In the genomic region with DNA sequence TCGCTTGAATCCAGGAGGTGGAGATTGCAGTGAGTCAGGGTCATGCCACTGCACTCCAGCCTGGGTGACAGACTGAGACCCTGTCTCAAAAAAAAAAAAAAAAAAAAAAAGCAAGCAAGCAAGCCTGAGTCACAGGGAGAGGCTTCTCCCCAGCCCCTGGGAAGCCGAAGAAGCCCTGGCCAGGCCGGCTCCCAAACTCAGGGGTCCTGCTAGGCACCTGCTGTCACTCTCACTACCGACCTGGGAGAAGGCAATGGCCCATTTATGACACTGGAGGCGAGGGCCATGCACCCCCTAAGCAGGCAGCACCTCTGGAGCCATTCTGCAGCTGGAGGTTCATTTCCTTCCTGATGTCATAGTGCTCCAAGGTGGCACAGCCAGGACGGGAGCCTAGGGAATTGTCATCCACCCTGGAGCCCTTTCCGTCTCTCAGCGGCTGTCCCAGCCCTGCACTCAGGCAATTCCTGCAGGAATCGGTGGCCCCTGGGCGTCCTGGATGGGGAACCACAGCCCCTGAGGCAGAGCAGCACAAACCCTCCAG, we compare ENCODE assay signal across 8 cellular contexts. TPM values are rescaled to one million over a fixed set of nuclear protein-coding genes. Genes with fewer than 3 reads are reported as not detected.
A peak's percentile ranks its signal among the peaks of the same experiment; 100 is the strongest.
DNase-seq lines count a peak whose midpoint lies in the region; ATAC-seq, FAIRE-seq and TF ChIP-seq lines count a peak whose summit lies in the region.
"Not testable (repeated sequence)": the region's sequence is repeated elsewhere in the genome, so short reads cannot be mapped to it uniquely, and the experiment has no call there.

No MANE protein-coding gene starts in this region.

- not testable (repeated sequence) for H3K27ac ChIP-seq in A549, psoas muscle
- H3K27ac ChIP-seq in dorsolateral prefrontal cortex = peak overlapping the region in 45 of 59 donors; percentile 12 to 84 (median 73)
- H3K27ac ChIP-seq in heart left ventricle = peak overlapping the region in 2 of 12 donors; percentile 51 to 60

- DNase-seq in A549 (ENCODE audit: low read depth in 1 of 2, low spot score in 1 of 2); WTC11 (ENCODE audit: low spot score); dorsolateral prefrontal cortex; heart left ventricle; left lobe of liver (ENCODE audit: low spot score); mucosa of descending colon; psoas muscle: not testable (repeated sequence)
- peak; percentile 10 for DNase-seq in M059J (ENCODE audit: low read depth)

- CTCF ChIA-PET in A549 (lab: Yijun Ruan, JAX) = not testable (repeated sequence)
- CTCF ChIA-PET in WTC11 (lab: Charles Lee) = interaction anchor here (0.7 kb wide), 1 partner anchor 147 kb away, joined by 5 read pairs; no protein-coding TSS in a partner anchor

- not testable (repeated sequence) for H3K36me3 ChIP-seq in heart left ventricle; mucosa of descending colon (ENCODE audit: low read depth); psoas muscle (ENCODE audit: insufficient read depth in 1 of 2, low read depth in 1 of 2)

- not testable (repeated sequence) for H3K9me3 ChIP-seq in A549, heart left ventricle, mucosa of descending colon, psoas muscle

- FAIRE-seq in A549 (lab: Jason Lieb, UNC) = not testable (repeated sequence)

- not testable (repeated sequence) for H3K27me3 ChIP-seq in dorsolateral prefrontal cortex; heart left ventricle; psoas muscle (ENCODE audit: insufficient read depth in 3 of 3, low read length in 2 of 3)

- not testable (repeated sequence) for H3K4me3 ChIP-seq in A549, heart left ventricle, mucosa of descending colon, psoas muscle
- peak overlapping the region in 4 of 59 donors; percentile 3 to 20 (median 9) for H3K4me3 ChIP-seq in dorsolateral prefrontal cortex

- not testable (repeated sequence) for TF ChIP-seq POLR2A in A549 (IDR thresholded peaks at IDR 0.05; ENCODE audit: low read length); heart left ventricle (IDR thresholded peaks at IDR 0.05)

- not testable (repeated sequence) for H3K27me3 Mint-ChIP-seq in WTC11 (ENCODE audit: low read depth)

- H3K4me3 Mint-ChIP-seq in WTC11 = not testable (repeated sequence)

- not testable (repeated sequence) for H3K4me1 ChIP-seq in A549; heart left ventricle; mucosa of descending colon (ENCODE audit: low read depth); psoas muscle

- POLR2A ChIA-PET in A549 (lab: Yijun Ruan, JAX); WTC11 (lab: Charles Lee): not testable (repeated sequence)

- intact Hi-C loops in dorsolateral prefrontal cortex (cut with DNase I); heart left ventricle (cut with DNase I); mucosa of descending colon (cut with DNase I, micrococcal nuclease); psoas muscle (cut with DNase I): not testable (repeated sequence)

- H3K4me1 Mint-ChIP-seq in WTC11 = not testable (repeated sequence)

- TF ChIP-seq RAD21 in A549 (conservative IDR thresholded peaks at IDR 0.05 in 1 of 2, IDR thresholded peaks at IDR 0.05 in 1 of 2) = not testable (repeated sequence)

- H3K4me2 ChIP-seq in A549 = not testable (repeated sequence)

- peak overlapping the region; percentile 70; the same call in 1 of the 2 replicates for H3K27ac Mint-ChIP-seq in WTC11

- not testable (repeated sequence) for TF ChIP-seq EP300 in A549 (IDR thresholded peaks at IDR 0.05)

- ATAC-seq in A549 = peak; percentile 53 to 71
- peak; percentile 40 for ATAC-seq in WTC11
- peak in 3 of 4 donors; percentile 24 to 37 (median 36) for ATAC-seq in heart left ventricle
- peak; percentile 41 for ATAC-seq in left lobe of liver
- peak; percentile 75 for ATAC-seq in mucosa of descending colon
- peak in 3 of 4 donors; percentile 38 to 62 (median 50) for ATAC-seq in psoas muscle

- not testable (repeated sequence) for TF ChIP-seq CTCF in A549 (IDR thresholded peaks at IDR 0.05); WTC11 (IDR thresholded peaks at IDR 0.05); dorsolateral prefrontal cortex (IDR thresholded peaks at IDR 0.05 in 54 of 56, conservative IDR thresholded peaks at IDR 0.05 in 2 of 56; ENCODE audit: low read depth in 1 of 56, partially characterized antibody in 56 of 56); heart left ventricle (IDR thresholded peaks at IDR 0.05); mucosa of descending colon (IDR thresholded peaks at IDR 0.05); psoas muscle (IDR thresholded peaks at IDR 0.05)

- not testable (repeated sequence) for H3K9me3 Mint-ChIP-seq in WTC11

- 86% methylated on average over 4 of the region's 10 CpGs for WGBS in A549 (ENCODE audit: missing lambda C conversion rate)
- 61 to 73% (median 66%) methylated on average over 3 to 8 of the region's 10 CpGs for WGBS in heart left ventricle, 4 donors
- WGBS in psoas muscle, 3 donors = 47 to 59% (median 56%) methylated on average over 4 to 7 of the region's 10 CpGs

- not testable (repeated sequence) for H3K36me3 Mint-ChIP-seq in WTC11

RNA-seq across cellular contexts. Expression of a gene that starts 22.9 kb away (rescaled TPM):
- polyA plus RNA-seq in A549 (2011; rRNA removed) (13.8 and 16.0 TPM in 2 replicates), A549 (2017; fragmentation: RNase III; extraction: RNeasy Plus Mini Kit Qiagen cat#74134 plus additional on column Dnase treatment) (4.8 to 6.6 TPM (median 5.5 TPM) in 3 replicates), heart left ventricle (10 to 100 TPM in 1 of 2 donors, 1 to 10 TPM in 1; 8.9 to 22.6 TPM), psoas muscle (10 to 100 TPM in 2 of 3 donors, 1 to 10 TPM in 1; 8.7 to 20.7 (median 14.8) TPM)
- 3.3 and 4.2 TPM in 2 replicates for polyA plus RNA-seq in A549 (2012; cell fraction: cytosol; rRNA removed)
- 3.7 and 6.2 TPM in 2 replicates for polyA plus RNA-seq in A549 (2012; cell fraction: nucleus; rRNA removed)
- 5.0 and 7.7 TPM in 2 replicates for polyA minus RNA-seq in A549 (2011; rRNA and poly(A)+ RNA removed)
- total RNA-seq in M059J (2014; rRNA removed; shearing (Covaris generic)) = 4.3 and 17.9 TPM in 2 replicates
- total RNA-seq in WTC11 (2021) (7.2 to 8.8 TPM (median 8.5 TPM) in 3 replicates), dorsolateral prefrontal cortex (10 to 100 TPM in 112 of 120 experiments, 1 to 10 TPM in 8; 7.9 to 37.7 (median 17.9) TPM), heart left ventricle (10 to 100 TPM in 7 of 9 donors, 1 to 10 TPM in 2; 4.9 to 22.2 (median 14.1) TPM), left lobe of liver (6.3 TPM), mucosa of descending colon (10 to 100 TPM; 14.4 to 31.6 (median 27.9) TPM), psoas muscle (10 to 100 TPM; 13.6 to 25.2 (median 18.5) TPM)
